In the genomic region with DNA sequence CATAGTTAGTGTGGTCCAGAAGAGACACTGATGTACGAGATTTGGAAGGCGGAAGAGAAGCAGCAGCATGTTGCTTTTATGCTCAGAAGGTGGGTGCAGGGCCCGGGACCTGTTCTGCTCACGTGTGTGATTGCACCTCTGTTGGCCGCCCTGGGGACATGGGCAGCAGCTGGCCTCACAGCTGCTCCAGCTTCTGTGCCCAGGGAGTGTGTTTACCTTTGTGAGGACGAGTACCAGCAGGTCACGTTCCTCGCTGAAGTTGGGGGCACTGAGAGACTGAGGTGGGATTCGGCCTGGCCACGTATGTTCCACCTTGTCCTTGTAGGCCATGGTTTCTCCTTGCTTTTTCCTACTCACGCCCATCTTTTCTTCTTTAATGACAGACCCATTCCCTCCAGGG, we compare ENCODE assay signal across 25 cellular contexts.
"Had no signal": no experiment of that assay in that cellular context is flagged by ENCODE, and none has a peak within 500 bp of the region (broad histone marks: within the 10 kb centered on the region; RNA-seq: fewer than 3 reads in every experiment).

No MANE protein-coding gene starts in this region.

- H3K4me1 Mint-ChIP-seq: activated CD4-positive, alpha-beta T cell treated with anti-CD3 and anti-CD28 coated beads, Interleukin-2, amount 10 ng/mL, durations not matched to agents 7 days and 5 days had no signal

- H3K27ac Mint-ChIP-seq: activated CD4-positive, alpha-beta T cell treated with anti-CD3 and anti-CD28 coated beads, Interleukin-2, amount 10 ng/mL, durations not matched to agents 7 days and 5 days; activated CD8-positive, alpha-beta T cell treated with anti-CD3 and anti-CD28 coated beads, Interleukin-2, amount 10 ng/mL, durations not matched to agents 7 days and 5 days; activated naive CD4-positive, alpha-beta T cell treated with anti-CD3 and anti-CD28 coated beads for 36 hours; activated naive CD4-positive, alpha-beta T cell treated with anti-CD3 and anti-CD28 coated beads, Interleukin-2, amount 50 U/mL, for 72 hours; activated T-cell treated with anti-CD3 and anti-CD28 coated beads, Interleukin-2, amount 50 U/mL, for 24 hours; T-helper 1 cell treated with Interleukin-12 subunit alpha and Interleukin-12 subunit beta and Interleukin-4 antibody, amounts not matched to agents 30 μg/mL and 1 μg/mL, for 36 hours; T-helper 2 cell treated with Interferon-gamma antibody and Interleukin-4, amounts not matched to agents 5 μg/mL and 100 μg/mL, for 36 hours had no signal

- ATAC-seq: activated CD8-positive, alpha-beta T cell treated with anti-CD3 and anti-CD28 coated beads, Interleukin-2, amount 10 ng/mL, durations not matched to agents 7 days and 5 days; activated naive CD4-positive, alpha-beta T cell treated with anti-CD3 and anti-CD28 coated beads, Interleukin-2, amount 50 U/mL, for 72 hours; body of pancreas had no signal

- H3K36me3 Mint-ChIP-seq: activated naive CD4-positive, alpha-beta T cell treated with anti-CD3 and anti-CD28 coated beads, Interleukin-2, amount 50 U/mL, for 72 hours had no signal

- H3K9me3 Mint-ChIP-seq: activated CD4-positive, alpha-beta T cell treated with anti-CD3 and anti-CD28 coated beads, Interleukin-2, amount 10 ng/mL, durations not matched to agents 7 days and 5 days; activated naive CD4-positive, alpha-beta T cell treated with anti-CD3 and anti-CD28 coated beads for 36 hours; activated T-cell treated with anti-CD3 and anti-CD28 coated beads, Interleukin-2, amount 50 U/mL, for 24 hours; T-helper 1 cell treated with Interleukin-12 subunit alpha and Interleukin-12 subunit beta and Interleukin-4 antibody, amounts not matched to agents 30 μg/mL and 1 μg/mL, for 36 hours; T-helper 2 cell treated with Interferon-gamma antibody and Interleukin-4, amounts not matched to agents 5 μg/mL and 100 μg/mL, for 36 hours had no signal

- H3K4me3 Mint-ChIP-seq: activated CD4-positive, alpha-beta T cell treated with anti-CD3 and anti-CD28 coated beads, Interleukin-2, amount 10 ng/mL, durations not matched to agents 7 days and 5 days; activated CD8-positive, alpha-beta T cell treated with anti-CD3 and anti-CD28 coated beads, Interleukin-2, amount 10 ng/mL, durations not matched to agents 7 days and 5 days; activated naive CD4-positive, alpha-beta T cell treated with anti-CD3 and anti-CD28 coated beads for 36 hours; activated T-cell treated with anti-CD3 and anti-CD28 coated beads, Interleukin-2, amount 50 U/mL, for 24 hours; T-helper 1 cell treated with Interleukin-12 subunit alpha and Interleukin-12 subunit beta and Interleukin-4 antibody, amounts not matched to agents 30 μg/mL and 1 μg/mL, for 36 hours; T-helper 2 cell treated with Interferon-gamma antibody and Interleukin-4, amounts not matched to agents 5 μg/mL and 100 μg/mL, for 36 hours had no signal

- DNase-seq: activated CD4-positive, alpha-beta T cell treated with anti-CD3 and anti-CD28 coated beads, Interleukin-2, amount 10 ng/mL, durations not matched to agents 7 days and 5 days; activated CD4-positive, alpha-beta T cell treated with anti-CD3 and anti-CD28 coated beads, Interleukin-2, amount 50 U/mL, for 48 hours; activated CD8-positive, alpha-beta T cell treated with anti-CD3 and anti-CD28 coated beads, Interleukin-2, amount 10 ng/mL, durations not matched to agents 7 days and 5 days; activated gamma-delta T cell treated with Interleukin-2 at 50 U/mL for 16 hours; activated naive CD4-positive, alpha-beta T cell treated with anti-CD3 and anti-CD28 coated beads for 36 hours; activated T-cell treated with anti-CD3 and anti-CD28 coated beads, Interleukin-2, amount 50 U/mL, for 24 hours; adrenal gland; body of pancreas; Karpas-422; KBM-7; NCI-H1105; NCI-H1417 treated with DMSO at 0.1 percent for 48 hours; NCI-H1694 treated with DMSO at 0.1 percent for 48 hours; NCI-H2029; NCI-H2227 treated with DMSO at 0.1 percent for 48 hours; NCI-H446; NCI-H510A treated with DMSO at 0.1 percent for 48 hours; NCI-H526 treated with DMSO at 0.1 percent for 48 hours; NCI-H82; PC-9; Right ventricle myocardium superior; SK-N-SH had no signal
